16 cellular contexts compared by ENCODE assay signal in the genomic region with DNA sequence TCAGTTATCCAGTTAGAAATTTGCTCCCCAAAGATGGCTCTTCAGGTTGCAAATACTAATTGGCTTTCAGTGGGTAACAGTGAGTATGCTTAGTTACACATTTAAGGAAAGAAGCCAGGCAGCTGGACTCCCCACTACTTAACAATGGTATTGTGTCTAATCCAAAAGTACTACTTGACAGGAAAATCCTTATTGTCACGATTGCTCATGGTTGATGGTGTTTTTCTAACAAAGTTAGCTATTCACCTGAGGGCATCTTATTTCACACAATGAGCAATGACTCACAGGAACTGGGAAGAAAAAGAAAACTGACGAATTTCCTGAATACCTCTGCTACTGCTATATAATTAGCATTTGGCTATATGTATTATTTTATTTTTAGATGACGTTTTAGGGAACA. TPM values are rescaled to one million over a fixed set of nuclear protein-coding genes. Genes with fewer than 3 reads are reported as not detected.
DNase-seq lines count a peak whose midpoint lies in the region; ATAC-seq, FAIRE-seq and TF ChIP-seq lines count a peak whose summit lies in the region.
"Had no signal": no experiment of that assay in that cellular context is flagged by ENCODE, and none has a peak within 500 bp of the region (broad histone marks: within the 10 kb centered on the region; RNA-seq: fewer than 3 reads in every experiment).

No MANE protein-coding gene starts in this region.

- no peak overlapping the region for H3K27ac ChIP-seq in A673 (ENCODE audit: low read depth, low read length, poor library complexity, severe bottlenecking)
- H3K27ac ChIP-seq in endothelial cell of umbilical vein (ENCODE audit: insufficient read depth, low read depth, low read length): peak overlapping the region; percentile 11
- H3K27ac ChIP-seq in mesendoderm (ENCODE audit: low read depth, low read length): no peak overlapping the region
- H3K27ac ChIP-seq: SJCRH30 had no signal

- no peak overlapping the region for H3K4me3 ChIP-seq in A673 (ENCODE audit: low read depth, low read length, poor library complexity, severe bottlenecking)
- no peak overlapping the region for H3K4me3 ChIP-seq in endothelial cell of umbilical vein (replicated peaks in 1 of 3; ENCODE audit: insufficient read depth in 1 of 3, low read depth in 1 of 3, low read length in 3 of 3)
- H3K4me3 ChIP-seq in mesendoderm (ENCODE audit: low read length): no peak overlapping the region
- H3K4me3 ChIP-seq: HAP-1, SJCRH30 had no signal

- BruUV-seq in A673 (replicated peaks; lab: Mats Ljungman, UMichigan) (no TSS peak), endothelial cell of umbilical vein (replicated peaks; lab: Mats Ljungman, UMichigan) (no TSS peak)

- H4K20me1 ChIP-seq in endothelial cell of umbilical vein (replicated peaks; ENCODE audit: control insufficient read depth, extremely low read depth, insufficient read depth, low read length): no peaks in the 10 kb centered on the region

- no peak overlapping the region for H4K8ac ChIP-seq in mesendoderm (ENCODE audit: low read depth, low read length)

- H3K79me2 ChIP-seq in endothelial cell of umbilical vein (ENCODE audit: control insufficient read depth, insufficient read depth, low read length) (no peaks in the 10 kb centered on the region), mesendoderm (ENCODE audit: control insufficient read depth, insufficient read depth, low read length) (no peaks in the 10 kb centered on the region)

- dilution Hi-C loops in endothelial cell of umbilical vein (cut with MboI; ENCODE audit: extremely low pct_ligation_motif_present, low sequenced_read_pairs): no loop called here

- H3K27me3 Mint-ChIP-seq in activated naive CD4-positive, alpha-beta T cell treated with anti-CD3 and anti-CD28 coated beads, Interleukin-2, amount 10 ng/mL, durations not matched to agents 7 days and 5 days: no peaks in the 10 kb centered on the region
- peaks cover 3% of the 10 kb centered on the region for H3K27me3 Mint-ChIP-seq in activated T-cell treated with anti-CD3 and anti-CD28 coated beads, Interleukin-2, amount 50 U/mL, for 24 hours

- no peak overlapping the region for H3K27ac Mint-ChIP-seq in activated naive CD4-positive, alpha-beta T cell treated with anti-CD3 and anti-CD28 coated beads, Interleukin-2, amount 10 ng/mL, durations not matched to agents 7 days and 5 days
- H3K27ac Mint-ChIP-seq in activated T-cell treated with anti-CD3 and anti-CD28 coated beads, Interleukin-2, amount 50 U/mL, for 24 hours: no peak overlapping the region
- H3K27ac Mint-ChIP-seq: B cell; CD4-positive, alpha-beta T cell had no signal

- TF ChIP-seq CTCF in A673 (conservative IDR thresholded peaks at IDR 0.05; ENCODE audit: low read depth, low read length) (no peak), endothelial cell of umbilical vein (IDR thresholded peaks at IDR 0.05; ENCODE audit: extremely low read depth in 1 of 2, insufficient read depth in 1 of 2, low read depth in 1 of 2, low read length in 2 of 2) (no peak)

- CTCF ChIA-PET in A673 (lab: Charles Lee): no interaction called here
- CTCF ChIA-PET in endothelial cell of umbilical vein (lab: Charles Lee): no interaction called here
- CTCF ChIA-PET in activated naive CD4-positive, alpha-beta T cell treated with anti-CD3 and anti-CD28 coated beads, Interleukin-2, amount 10 ng/mL, durations not matched to agents 7 days and 5 days (lab: Charles Lee): no interaction called here

- H3K4me2 ChIP-seq in endothelial cell of umbilical vein (ENCODE audit: insufficient read depth, low read length) (no peak overlapping the region), mesendoderm (ENCODE audit: low read length) (no peak overlapping the region)

- H3K36me3 Mint-ChIP-seq in activated naive CD4-positive, alpha-beta T cell treated with anti-CD3 and anti-CD28 coated beads, Interleukin-2, amount 10 ng/mL, durations not matched to agents 7 days and 5 days: no peaks in the 10 kb centered on the region
- no peaks in the 10 kb centered on the region for H3K36me3 Mint-ChIP-seq in activated T-cell treated with anti-CD3 and anti-CD28 coated beads, Interleukin-2, amount 50 U/mL, for 24 hours (ENCODE audit: low read depth)

- no peak overlapping the region for H2BK15ac ChIP-seq in mesendoderm (replicated peaks; ENCODE audit: low read depth)

- POLR2A ChIA-PET in A673 (lab: Charles Lee; ENCODE audit: low non-redundant PET): no interaction called here
- POLR2A ChIA-PET in endothelial cell of umbilical vein (lab: Charles Lee): no interaction called here

- no peaks in the 10 kb centered on the region for H3K36me3 ChIP-seq in A673 (ENCODE audit: insufficient read depth, low read length, poor library complexity, severe bottlenecking)
- H3K36me3 ChIP-seq in endothelial cell of umbilical vein (ENCODE audit: control insufficient read depth in 2 of 2, extremely low read depth in 1 of 2, insufficient read depth in 2 of 2, low read length in 2 of 2): no peaks in the 10 kb centered on the region
- H3K36me3 ChIP-seq in mesendoderm (ENCODE audit: control insufficient read depth, insufficient read depth, low read length): no peaks in the 10 kb centered on the region
- H3K36me3 ChIP-seq: HAP-1, SJCRH30 had no signal

- no peak overlapping the region for H3K9ac ChIP-seq in endothelial cell of umbilical vein (replicated peaks; ENCODE audit: extremely low read depth, insufficient read depth, low read length)
- H3K9ac ChIP-seq in mesendoderm (ENCODE audit: low read length): no peak overlapping the region

- H2AFZ ChIP-seq in endothelial cell of umbilical vein (ENCODE audit: low read depth, low read length): no peak overlapping the region

- DNase-seq in A673 (ENCODE audit: low spot score) (peak; percentile 4), M059J (ENCODE audit: low read depth) (peak; percentile 82), endothelial cell of umbilical vein (ENCODE audit: low read depth, low spot score) (peak; percentile 24), mesendoderm (peak; percentile 25), AML-193 (lab: John Stamatoyannopoulos, UW) (no peak)
- DNase-seq in activated naive CD4-positive, alpha-beta T cell treated with anti-CD3 and anti-CD28 coated beads, Interleukin-2, amount 10 ng/mL, durations not matched to agents 7 days and 5 days: no peak
- DNase-seq in activated T-cell treated with anti-CD3 and anti-CD28 coated beads, Interleukin-2, amount 50 U/mL, for 24 hours: no peak
- DNase-seq: ACHN; CD4-positive, alpha-beta T cell; NCI-H1048; NCI-H146; NCI-H2107; SJCRH30 had no signal

- H3K4me3 Mint-ChIP-seq in activated naive CD4-positive, alpha-beta T cell treated with anti-CD3 and anti-CD28 coated beads, Interleukin-2, amount 10 ng/mL, durations not matched to agents 7 days and 5 days: no peak overlapping the region
- no peak overlapping the region for H3K4me3 Mint-ChIP-seq in activated T-cell treated with anti-CD3 and anti-CD28 coated beads, Interleukin-2, amount 50 U/mL, for 24 hours
- H3K4me3 Mint-ChIP-seq: B cell; CD4-positive, alpha-beta T cell had no signal

- no peaks in the 10 kb centered on the region for H3K9me3 ChIP-seq in A673 (ENCODE audit: low read depth, low read length, poor library complexity, severe bottlenecking)
- H3K9me3 ChIP-seq in endothelial cell of umbilical vein (replicated peaks; ENCODE audit: control insufficient read depth, insufficient read depth, low read length): no peaks in the 10 kb centered on the region
- H3K9me3 ChIP-seq: HAP-1, SJCRH30 had no signal

- H3K9me3 Mint-ChIP-seq in activated naive CD4-positive, alpha-beta T cell treated with anti-CD3 and anti-CD28 coated beads, Interleukin-2, amount 10 ng/mL, durations not matched to agents 7 days and 5 days: no peaks in the 10 kb centered on the region
- H3K9me3 Mint-ChIP-seq in activated T-cell treated with anti-CD3 and anti-CD28 coated beads, Interleukin-2, amount 50 U/mL, for 24 hours: no peaks in the 10 kb centered on the region
- H3K9me3 Mint-ChIP-seq: CD4-positive, alpha-beta T cell had no signal

- no peak overlapping the region for H3K18ac ChIP-seq in mesendoderm (ENCODE audit: low read length)

- H3K4ac ChIP-seq in mesendoderm (ENCODE audit: low read depth, low read length): no peak overlapping the region

- H2BK120ac ChIP-seq in mesendoderm (ENCODE audit: low read depth, low read length): no peak overlapping the region

- intact Hi-C loops in A673 (cut with micrococcal nuclease; ENCODE audit: unreplicated experiment) (no loop called here), endothelial cell of umbilical vein (cut with micrococcal nuclease) (no loop called here)

- H3K79me1 ChIP-seq in mesendoderm (ENCODE audit: low read length): no peaks in the 10 kb centered on the region

- no peaks in the 10 kb centered on the region for H3K4me1 Mint-ChIP-seq in activated naive CD4-positive, alpha-beta T cell treated with anti-CD3 and anti-CD28 coated beads, Interleukin-2, amount 10 ng/mL, durations not matched to agents 7 days and 5 days
- H3K4me1 Mint-ChIP-seq in activated T-cell treated with anti-CD3 and anti-CD28 coated beads, Interleukin-2, amount 50 U/mL, for 24 hours (ENCODE audit: low read depth): no peaks in the 10 kb centered on the region
- H3K4me1 Mint-ChIP-seq: B cell had no signal

- H3K4me1 ChIP-seq in A673 (ENCODE audit: insufficient read depth, low read length, poor library complexity, severe bottlenecking) (no peaks in the 10 kb centered on the region), endothelial cell of umbilical vein (ENCODE audit: control insufficient read depth, extremely low read depth, insufficient read depth, low read length) (no peaks in the 10 kb centered on the region), mesendoderm (ENCODE audit: control insufficient read depth, low read depth, low read length) (no peaks in the 10 kb centered on the region)
- H3K4me1 ChIP-seq: HAP-1, SJCRH30 had no signal

- no peak overlapping the region for H4K5ac ChIP-seq in mesendoderm (ENCODE audit: low read length)

- no peak overlapping the region for H2BK5ac ChIP-seq in mesendoderm (ENCODE audit: low read length)

- no peak overlapping the region for H3K23ac ChIP-seq in mesendoderm (ENCODE audit: low read length)

- H3K56ac ChIP-seq in mesendoderm (ENCODE audit: low read length): no peak overlapping the region

- H3K27me3 ChIP-seq in A673 (replicated peaks; ENCODE audit: insufficient read depth, low read depth, low read length, poor library complexity) (peaks cover 6% of the 10 kb centered on the region), endothelial cell of umbilical vein (ENCODE audit: control insufficient read depth in 2 of 2, insufficient read depth in 2 of 2, low read length in 2 of 2) (no peaks in the 10 kb centered on the region), mesendoderm (ENCODE audit: insufficient read depth, low read length, poor library complexity) (no peaks in the 10 kb centered on the region)
- H3K27me3 ChIP-seq: SJCRH30 had no signal

- H3K9me1 ChIP-seq in endothelial cell of umbilical vein (replicated peaks; ENCODE audit: control insufficient read depth, extremely low read depth, insufficient read depth, low read length): no peaks in the 10 kb centered on the region

- ATAC-seq in GM19397 (IDR thresholded peaks at IDR 0.05; ENCODE audit: unreplicated experiment): no peak

- no peak for TF ChIP-seq POLR2A in endothelial cell of umbilical vein (IDR thresholded peaks at IDR 0.05; ENCODE audit: low read depth, low read length)

- no CpG with 5 or more reads among the region's 3 CpGs for WGBS in mesendoderm (ENCODE audit: extremely low coverage, insufficient coverage, low lambda C conversion rate)

- no peak for FAIRE-seq in endothelial cell of umbilical vein (lab: Jason Lieb, UNC)

- H2AK5ac ChIP-seq in mesendoderm (ENCODE audit: low read length): no peak overlapping the region

RNA-seq across cellular contexts. Expression of a gene that starts 33.4 kb away (rescaled TPM):
- total RNA-seq in A673 (2021) (19.4 TPM in 2 replicates), endothelial cell of umbilical vein (13.0 and 13.2 TPM in 2 replicates)
- total RNA-seq in M059J (2014; rRNA removed; shearing (Covaris generic)): 8.2 and 8.5 TPM in 2 replicates
- polyA plus RNA-seq in endothelial cell of umbilical vein: 6.2 and 6.3 TPM in 2 replicates
- 4.2 and 5.2 TPM in 2 replicates for polyA plus RNA-seq in endothelial cell of umbilical vein (2011; cell fraction: cytosol; rRNA removed)
- polyA plus RNA-seq in endothelial cell of umbilical vein (2011; cell fraction: nucleus; rRNA removed): 6.4 and 6.9 TPM in 2 replicates
- polyA plus RNA-seq in endothelial cell of umbilical vein (2012): 2.0 and 5.0 TPM in 2 replicates
- 42.3 and 54.5 TPM in 2 replicates for polyA minus RNA-seq in endothelial cell of umbilical vein
- polyA minus RNA-seq in endothelial cell of umbilical vein (2011; cell fraction: cytosol; rRNA and poly(A)+ RNA removed): 18.8 TPM
- polyA minus RNA-seq in endothelial cell of umbilical vein (2011; cell fraction: nucleus; rRNA and poly(A)+ RNA removed): 12.9 and 26.0 TPM in 2 replicates
- polyA plus RNA-seq in mesendoderm (2013, experiment 1 of 2): 4.4 TPM
- 4.6 TPM for polyA plus RNA-seq in mesendoderm (2013, experiment 2 of 2)

Comparison
In these comparisons a context has a peak if more than half of its experiments do, and no peak if none do; other contexts are left out.
1. DNase-seq: peak in A673 (single experiment), M059J (single experiment), endothelial cell of umbilical vein (single experiment) and mesendoderm (single experiment); none in AML-193 (0 of 2), activated naive CD4-positive, alpha-beta T cell treated with anti-CD3 and anti-CD28 coated beads, Interleukin-2, amount 10 ng/mL, durations not matched to agents 7 days and 5 days (single experiment) and activated T-cell treated with anti-CD3 and anti-CD28 coated beads, Interleukin-2, amount 50 U/mL, for 24 hours (single experiment).